In genomic region chr17:44257815-44258750, GRCh38 we compare ENCODE assay signal across 20 cellular contexts. TPM values are rescaled to one million over a fixed set of nuclear protein-coding genes. Genes with fewer than 3 reads are reported as not detected.
"Had no signal": no experiment of that assay in that cellular context is flagged by ENCODE, and none has a peak within 500 bp of the region (broad histone marks: within the 10 kb centered on the region; RNA-seq: fewer than 3 reads in every experiment).

No MANE protein-coding gene starts in this region.

- H3K36me3 Mint-ChIP-seq: brain, natural killer cell, type B pancreatic cell had no signal

- H3K9me3 Mint-ChIP-seq: activated CD4-positive, alpha-beta T cell treated with anti-CD3 and anti-CD28 coated beads, Interleukin-2, amount 10 ng/mL, durations not matched to agents 7 days and 5 days; activated naive CD4-positive, alpha-beta T cell treated with anti-CD3 and anti-CD28 coated beads for 36 hours; activated T-cell treated with anti-CD3 and anti-CD28 coated beads, Interleukin-2, amount 50 U/mL, for 24 hours; brain; natural killer cell; stimulated activated naive CD8-positive, alpha-beta T cell treated with anti-CD3 and anti-CD28 coated beads, Interleukin-15, Interleukin-2, amounts not matched to agents 100 ng/mL and 50 ng/mL, for 24 hours; type B pancreatic cell had no signal

- H3K9me3 ChIP-seq: colonic mucosa had no signal

- H3K4me3 ChIP-seq: colonic mucosa, lung, skin epidermis had no signal

- H3K4me1 ChIP-seq: colonic mucosa, foreskin keratinocyte had no signal

- H3K4me3 Mint-ChIP-seq: activated CD4-positive, alpha-beta T cell treated with anti-CD3 and anti-CD28 coated beads, Interleukin-2, amount 10 ng/mL, durations not matched to agents 7 days and 5 days; activated CD8-positive, alpha-beta T cell treated with anti-CD3 and anti-CD28 coated beads, Interleukin-2, amount 10 ng/mL, durations not matched to agents 7 days and 5 days; activated naive CD4-positive, alpha-beta T cell treated with anti-CD3 and anti-CD28 coated beads for 36 hours; activated T-cell treated with anti-CD3 and anti-CD28 coated beads, Interleukin-2, amount 50 U/mL, for 24 hours; brain; natural killer cell; stimulated activated naive CD8-positive, alpha-beta T cell treated with anti-CD3 and anti-CD28 coated beads, Interleukin-15, Interleukin-2, amounts not matched to agents 100 ng/mL and 50 ng/mL, for 24 hours; type B pancreatic cell had no signal

- H3K4me1 Mint-ChIP-seq: activated CD4-positive, alpha-beta T cell treated with anti-CD3 and anti-CD28 coated beads, Interleukin-2, amount 10 ng/mL, durations not matched to agents 7 days and 5 days; brain; natural killer cell had no signal

- H3K36me3 ChIP-seq: colonic mucosa had no signal

- DNase-seq: activated CD4-positive, alpha-beta T cell treated with anti-CD3 and anti-CD28 coated beads, Interleukin-2, amount 10 ng/mL, durations not matched to agents 7 days and 5 days; activated CD8-positive, alpha-beta T cell treated with anti-CD3 and anti-CD28 coated beads, Interleukin-2, amount 10 ng/mL, durations not matched to agents 7 days and 5 days; activated naive CD4-positive, alpha-beta T cell treated with anti-CD3 and anti-CD28 coated beads for 36 hours; activated T-cell treated with anti-CD3 and anti-CD28 coated beads, Interleukin-2, amount 50 U/mL, for 24 hours; central memory CD4-positive, alpha-beta T cell; colonic mucosa; foreskin keratinocyte; hippocampal formation; left colon; natural killer cell; nucleus accumbens; posterior cingulate gyrus; T-helper 9 cell had no signal

- ATAC-seq: activated CD8-positive, alpha-beta T cell treated with anti-CD3 and anti-CD28 coated beads, Interleukin-2, amount 10 ng/mL, durations not matched to agents 7 days and 5 days; foreskin keratinocyte; left colon; natural killer cell had no signal

- H3K27ac ChIP-seq: colonic mucosa, foreskin keratinocyte had no signal

- H3K27me3 Mint-ChIP-seq: activated CD4-positive, alpha-beta T cell treated with anti-CD3 and anti-CD28 coated beads, Interleukin-2, amount 10 ng/mL, durations not matched to agents 7 days and 5 days; activated T-cell treated with anti-CD3 and anti-CD28 coated beads, Interleukin-2, amount 50 U/mL, for 24 hours; stimulated activated naive CD8-positive, alpha-beta T cell treated with anti-CD3 and anti-CD28 coated beads, Interleukin-15, Interleukin-2, amounts not matched to agents 100 ng/mL and 50 ng/mL, for 24 hours had no signal

- H3K27ac Mint-ChIP-seq: activated CD4-positive, alpha-beta T cell treated with anti-CD3 and anti-CD28 coated beads, Interleukin-2, amount 10 ng/mL, durations not matched to agents 7 days and 5 days; activated CD8-positive, alpha-beta T cell treated with anti-CD3 and anti-CD28 coated beads, Interleukin-2, amount 10 ng/mL, durations not matched to agents 7 days and 5 days; activated naive CD4-positive, alpha-beta T cell treated with anti-CD3 and anti-CD28 coated beads for 36 hours; activated T-cell treated with anti-CD3 and anti-CD28 coated beads, Interleukin-2, amount 50 U/mL, for 24 hours; brain; natural killer cell; stimulated activated naive CD8-positive, alpha-beta T cell treated with anti-CD3 and anti-CD28 coated beads, Interleukin-15, Interleukin-2, amounts not matched to agents 100 ng/mL and 50 ng/mL, for 24 hours; type B pancreatic cell had no signal

- H3K27me3 ChIP-seq: colonic mucosa had no signal

RNA-seq across cellular contexts. Expression of gene SLC4A1, which starts 9.9 kb away (rescaled TPM):
- total RNA-seq: activated CD4-positive, alpha-beta T cell treated with anti-CD3 and anti-CD28 coated beads, Interleukin-2, amount 10 ng/mL, durations not matched to agents 7 days and 5 days; activated CD8-positive, alpha-beta T cell treated with anti-CD3 and anti-CD28 coated beads, Interleukin-2, amount 10 ng/mL, durations not matched to agents 7 days and 5 days; activated naive CD4-positive, alpha-beta T cell treated with anti-CD3 and anti-CD28 coated beads for 36 hours; epithelial cell of proximal tubule; fibroblast of lung; foreskin keratinocyte; left colon; natural killer cell had no signal
- polyA plus RNA-seq: fibroblast of lung, foreskin keratinocyte had no signal

RNA-seq across cellular contexts. Expression of gene RUNDC3A, which starts 50.3 kb away (rescaled TPM):
- total RNA-seq: fibroblast of lung had no signal
- polyA plus RNA-seq: fibroblast of lung had no signal
